Comparison of ENCODE assay signal across 29 cellular contexts in genomic region chr9:100725376-100725775, GRCh38.
"Had no signal": no experiment of that assay in that cellular context is flagged by ENCODE, and none has a peak within 500 bp of the region (broad histone marks: within the 10 kb centered on the region; RNA-seq: fewer than 3 reads in every experiment).

No MANE protein-coding gene starts in this region.

- H3K27me3 ChIP-seq: hepatocyte, left lung, ovary, upper lobe of left lung had no signal

- H3K9me3 Mint-ChIP-seq: activated CD4-positive, alpha-beta T cell treated with anti-CD3 and anti-CD28 coated beads, Interleukin-2, amount 10 ng/mL, durations not matched to agents 7 days and 5 days; activated CD8-positive, alpha-beta T cell treated with anti-CD3 and anti-CD28 coated beads for 36 hours; activated naive CD8-positive, alpha-beta T cell treated with anti-CD3 and anti-CD28 coated beads, Interleukin-2, amount 50 U/mL, for 24 hours; brain; naive thymus-derived CD8-positive, alpha-beta T cell had no signal

- H3K27me3 Mint-ChIP-seq: activated CD4-positive, alpha-beta T cell treated with anti-CD3 and anti-CD28 coated beads, Interleukin-2, amount 10 ng/mL, durations not matched to agents 7 days and 5 days; activated CD8-positive, alpha-beta memory T cell treated with anti-CD3 and anti-CD28 coated beads, Interleukin-2, amount 10 ng/mL, durations not matched to agents 7 days and 5 days; activated naive CD8-positive, alpha-beta T cell treated with anti-CD3 and anti-CD28 coated beads, Interleukin-2, amount 50 U/mL, for 24 hours had no signal

- H3K27ac ChIP-seq: hepatocyte, left lung, ovary, psoas muscle, upper lobe of left lung, WERI-Rb-1 had no signal

- H3K4me3 Mint-ChIP-seq: activated CD4-positive, alpha-beta T cell treated with anti-CD3 and anti-CD28 coated beads, Interleukin-2, amount 10 ng/mL, durations not matched to agents 7 days and 5 days; activated CD8-positive, alpha-beta memory T cell treated with anti-CD3 and anti-CD28 coated beads, Interleukin-2, amount 10 ng/mL, durations not matched to agents 7 days and 5 days; activated CD8-positive, alpha-beta T cell treated with anti-CD3 and anti-CD28 coated beads for 36 hours; activated naive CD8-positive, alpha-beta T cell treated with anti-CD3 and anti-CD28 coated beads, Interleukin-2, amount 50 U/mL, for 24 hours; brain; naive thymus-derived CD8-positive, alpha-beta T cell had no signal

- H3K4me3 ChIP-seq: hepatocyte, left lung, lung, ovary, psoas muscle, upper lobe of left lung had no signal

- ATAC-seq: activated CD8-positive, alpha-beta memory T cell treated with anti-CD3 and anti-CD28 coated beads, Interleukin-2, amount 10 ng/mL, durations not matched to agents 7 days and 5 days; activated CD8-positive, alpha-beta T cell treated with anti-CD3 and anti-CD28 coated beads for 36 hours; activated naive CD8-positive, alpha-beta T cell treated with anti-CD3 and anti-CD28 coated beads, Interleukin-2, amount 50 U/mL, for 24 hours; left lung; naive thymus-derived CD8-positive, alpha-beta T cell; psoas muscle; right cardiac atrium; stimulated activated naive CD8-positive, alpha-beta T cell treated with anti-CD3 and anti-CD28 coated beads, Interleukin-15, Interleukin-2, amounts not matched to agents 100 U/mL and 50 U/mL, for 24 hours had no signal

- FAIRE-seq: endometrium, TTC549 had no signal

- H3K36me3 Mint-ChIP-seq: activated CD8-positive, alpha-beta memory T cell treated with anti-CD3 and anti-CD28 coated beads, Interleukin-2, amount 10 ng/mL, durations not matched to agents 7 days and 5 days; brain; naive thymus-derived CD8-positive, alpha-beta T cell had no signal

- H3K4me1 Mint-ChIP-seq: activated CD4-positive, alpha-beta T cell treated with anti-CD3 and anti-CD28 coated beads, Interleukin-2, amount 10 ng/mL, durations not matched to agents 7 days and 5 days; activated CD8-positive, alpha-beta memory T cell treated with anti-CD3 and anti-CD28 coated beads, Interleukin-2, amount 10 ng/mL, durations not matched to agents 7 days and 5 days; activated naive CD8-positive, alpha-beta T cell treated with anti-CD3 and anti-CD28 coated beads, Interleukin-2, amount 50 U/mL, for 24 hours; naive thymus-derived CD8-positive, alpha-beta T cell had no signal

- H3K27ac Mint-ChIP-seq: activated CD4-positive, alpha-beta T cell treated with anti-CD3 and anti-CD28 coated beads, Interleukin-2, amount 10 ng/mL, durations not matched to agents 7 days and 5 days; activated CD8-positive, alpha-beta memory T cell treated with anti-CD3 and anti-CD28 coated beads, Interleukin-2, amount 10 ng/mL, durations not matched to agents 7 days and 5 days; activated CD8-positive, alpha-beta T cell treated with anti-CD3 and anti-CD28 coated beads for 36 hours; activated naive CD8-positive, alpha-beta T cell treated with anti-CD3 and anti-CD28 coated beads, Interleukin-2, amount 50 U/mL, for 24 hours; naive thymus-derived CD8-positive, alpha-beta T cell had no signal

- H3K4me1 ChIP-seq: left lung, psoas muscle, upper lobe of left lung had no signal

- H3K9me3 ChIP-seq: left lung, ovary, psoas muscle, upper lobe of left lung had no signal

- H3K36me3 ChIP-seq: left lung, ovary, upper lobe of left lung, WERI-Rb-1 had no signal

- DNase-seq: activated CD4-positive, alpha-beta T cell treated with anti-CD3 and anti-CD28 coated beads, Interleukin-2, amount 10 ng/mL, durations not matched to agents 7 days and 5 days; activated CD4-positive, CD25-positive, alpha-beta regulatory T cell treated with anti-CD3 and anti-CD28 coated beads, Interleukin-2, amount 50 U/mL, for 72 hours; activated CD8-positive, alpha-beta memory T cell treated with anti-CD3 and anti-CD28 coated beads, Interleukin-2, amount 10 ng/mL, durations not matched to agents 7 days and 5 days; activated CD8-positive, alpha-beta T cell treated with anti-CD3 and anti-CD28 coated beads for 36 hours; activated effector memory CD4-positive, alpha-beta T cell treated with anti-CD3 and anti-CD28 coated beads, Interleukin-2, amount 50 U/mL, for 16 hours; activated naive CD4-positive, alpha-beta T cell treated with anti-CD3 and anti-CD28 coated beads, Interleukin-2, amount 50 U/mL, for 16 hours; activated naive CD8-positive, alpha-beta T cell treated with anti-CD3 and anti-CD28 coated beads, Interleukin-2, amount 50 U/mL, for 24 hours; activated T-cell treated with anti-CD3 and anti-CD28 coated beads for 4 hours; anterior cingulate cortex; effector CD4-positive, alpha-beta T cell; erythroblast; foreskin melanocyte; glutamatergic neuron; kidney glomerular epithelial cell; left lung; naive thymus-derived CD8-positive, alpha-beta T cell; ovary; psoas muscle; right cardiac atrium; stimulated activated CD4-positive, alpha-beta T cell treated with anti-CD3 and anti-CD28 coated beads, Interleukin-12 subunit alpha, Interleukin-12 subunit beta, amount 100 ng/mL, for 4 hours; stimulated activated CD4-positive, alpha-beta T cell treated with anti-CD3 and anti-CD28 coated beads, Interleukin-4, amount 100 ng/mL, for 4 hours; stimulated activated naive CD8-positive, alpha-beta T cell treated with anti-CD3 and anti-CD28 coated beads, Interleukin-15, Interleukin-2, amounts not matched to agents 100 U/mL and 50 U/mL, for 24 hours; upper lobe of left lung; WERI-Rb-1 had no signal
